ENCODE assay signal across 10 cellular contexts in the genomic region with DNA sequence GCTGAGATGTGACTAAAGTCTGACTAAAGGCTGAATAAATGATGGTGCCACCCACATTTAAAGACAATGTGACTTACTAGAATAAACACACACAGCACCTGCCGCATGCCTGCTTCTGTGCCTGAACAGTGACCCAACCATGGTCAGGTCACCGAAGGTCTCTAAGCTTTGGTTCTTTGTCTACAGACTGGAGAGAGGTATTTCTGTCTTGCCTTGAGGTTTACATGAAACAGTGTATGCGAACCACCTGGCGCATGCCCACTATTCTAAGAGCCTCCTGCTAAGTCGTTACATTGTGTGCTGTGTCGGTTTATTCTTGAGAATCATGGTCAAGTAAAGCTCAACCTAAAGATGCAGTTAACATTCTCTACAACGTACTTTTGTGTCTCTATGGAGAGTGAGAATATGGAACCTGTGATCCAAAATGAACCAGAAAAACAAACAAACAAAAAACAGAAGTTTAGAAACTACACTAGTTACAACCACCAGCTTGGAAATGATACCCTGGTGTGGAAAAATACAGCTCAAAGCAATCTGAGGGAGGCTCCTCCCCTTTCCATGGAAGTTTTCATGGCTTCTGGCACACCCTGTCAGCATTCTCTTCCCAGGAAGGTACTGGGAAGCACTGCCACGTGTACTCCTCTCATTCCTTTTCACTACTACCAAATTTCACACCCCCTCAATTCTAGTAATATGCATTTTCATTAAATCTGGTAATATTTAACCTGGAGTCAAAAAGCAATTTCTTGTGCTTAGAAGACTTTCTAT. TPM values are rescaled to one million over a fixed set of nuclear protein-coding genes. Genes with fewer than 3 reads are reported as not detected.
DNase-seq lines count a peak whose midpoint lies in the region; ATAC-seq and TF ChIP-seq lines count a peak whose summit lies in the region.
"Had no signal": no experiment of that assay in that cellular context is flagged by ENCODE, and none has a peak within 500 bp of the region (broad histone marks: within the 10 kb centered on the region; RNA-seq: fewer than 3 reads in every experiment).

No MANE protein-coding gene starts in this region.

- H4K20me1 ChIP-seq in KMS-11 (ENCODE audit: insufficient read depth) = no peaks in the 10 kb centered on the region

- no peaks in the 10 kb centered on the region for H3K27me3 Mint-ChIP-seq in activated CD4-positive, alpha-beta T cell treated with anti-CD3 and anti-CD28 coated beads for 36 hours
- no peaks in the 10 kb centered on the region for H3K27me3 Mint-ChIP-seq in central memory CD8-positive, alpha-beta T cell
- no peaks in the 10 kb centered on the region for H3K27me3 Mint-ChIP-seq in stimulated activated naive CD8-positive, alpha-beta T cell treated with anti-CD3 and anti-CD28 coated beads, Interleukin-15, amount 100 ng/mL, for 72 hours
- H3K27me3 Mint-ChIP-seq: activated naive CD8-positive, alpha-beta T cell treated with anti-CD3 and anti-CD28 coated beads, Interleukin-2, amount 10 ng/mL, durations not matched to agents 7 days and 5 days had no signal

- intact Hi-C loops in activated CD4-positive, alpha-beta T cell treated with anti-CD3 and anti-CD28 coated beads for 36 hours (cut with DNase I, micrococcal nuclease) = loop anchor here (5.0 kb wide), 6 partner anchors 65 to 775 kb away; a partner anchor contains a TSS

- peaks cover 3% of the 10 kb centered on the region for H3K9me3 Mint-ChIP-seq in activated CD4-positive, alpha-beta T cell treated with anti-CD3 and anti-CD28 coated beads for 36 hours (ENCODE audit: low read depth)
- H3K9me3 Mint-ChIP-seq in central memory CD8-positive, alpha-beta T cell = no peaks in the 10 kb centered on the region
- no peaks in the 10 kb centered on the region for H3K9me3 Mint-ChIP-seq in stimulated activated naive CD8-positive, alpha-beta T cell treated with anti-CD3 and anti-CD28 coated beads, Interleukin-15, amount 100 ng/mL, for 72 hours
- H3K9me3 Mint-ChIP-seq: activated naive CD8-positive, alpha-beta T cell treated with anti-CD3 and anti-CD28 coated beads, Interleukin-2, amount 10 ng/mL, durations not matched to agents 7 days and 5 days had no signal

- H3K79me2 ChIP-seq in KMS-11 (ENCODE audit: insufficient read depth, low read depth) = peaks cover 78% of the 10 kb centered on the region

- no peak overlapping the region for H2AFZ ChIP-seq in KMS-11 (ENCODE audit: low read depth)

- H3K4me3 ChIP-seq in KMS-11 (IDR thresholded peaks at IDR 0.05; ENCODE audit: insufficient read depth, low read depth, low read length) = no peak overlapping the region

- H3K4me2 ChIP-seq in KMS-11 = peak overlapping the region; percentile 92

- peaks cover 97% of the 10 kb centered on the region for H3K4me1 ChIP-seq in KMS-11 (ENCODE audit: low read depth, poor library complexity, severe bottlenecking)

- H3K27ac ChIP-seq in KMS-11 = peak overlapping the region; percentile 90

- peak; percentile 28 for ATAC-seq in activated CD4-positive, alpha-beta T cell treated with anti-CD3 and anti-CD28 coated beads for 36 hours
- no peak for ATAC-seq in central memory CD8-positive, alpha-beta T cell (replicated peaks; ENCODE audit: extremely low read depth, poor library complexity, severe bottlenecking)
- ATAC-seq in stimulated activated naive CD8-positive, alpha-beta T cell treated with anti-CD3 and anti-CD28 coated beads, Interleukin-15, amount 100 ng/mL, for 72 hours = no peak

- peak overlapping the region; percentile 93 for H3K27ac Mint-ChIP-seq in activated CD4-positive, alpha-beta T cell treated with anti-CD3 and anti-CD28 coated beads for 36 hours
- peak overlapping the region; percentile 90 for H3K27ac Mint-ChIP-seq in central memory CD8-positive, alpha-beta T cell (ENCODE audit: low read depth)
- peak overlapping the region; percentile 93 to 97 for H3K27ac Mint-ChIP-seq in stimulated activated naive CD8-positive, alpha-beta T cell treated with anti-CD3 and anti-CD28 coated beads, Interleukin-15, amount 100 ng/mL, for 72 hours

- POLR2A ChIA-PET in activated CD4-positive, alpha-beta T cell treated with anti-CD3 and anti-CD28 coated beads for 36 hours (lab: Charles Lee) = interaction anchor here (0.7 to 5.2 kb wide), 5 partner anchors 9 to 40 kb away, joined by 3 to 67 read pairs (median 25); a partner anchor contains a TSS

- H3K9ac ChIP-seq in KMS-11 = peak overlapping the region; percentile 46

- peak; percentile 59 for DNase-seq in activated CD4-positive, alpha-beta T cell treated with anti-CD3 and anti-CD28 coated beads for 36 hours
- no peak for DNase-seq in activated CD4-positive, alpha-beta T cell treated with anti-CD3 and anti-CD28 coated beads, Interleukin-2, amount 50 U/mL, for 1 hour
- no peak for DNase-seq in central memory CD8-positive, alpha-beta T cell (ENCODE audit: low spot score in 2 of 2)
- no peak for DNase-seq in stimulated activated naive CD8-positive, alpha-beta T cell treated with anti-CD3 and anti-CD28 coated beads, Interleukin-15, amount 100 ng/mL, for 72 hours
- no peak for DNase-seq in HPDE6-E6E7 (ENCODE audit: extremely low spot score)
- DNase-seq in NK-92 treated with Interleukin-12 subunit alpha and Interleukin-12 subunit beta, amount 100 ng/mL, for 24 hours (lab: John Stamatoyannopoulos, UW) = no peak
- no peak for DNase-seq in NCI-H2029 (lab: John Stamatoyannopoulos, UW)
- DNase-seq: activated naive CD8-positive, alpha-beta T cell treated with anti-CD3 and anti-CD28 coated beads, Interleukin-2, amount 10 ng/mL, durations not matched to agents 7 days and 5 days; NCI-H510A had no signal

- H3K36me3 ChIP-seq in KMS-11 (ENCODE audit: insufficient read depth) = no peaks in the 10 kb centered on the region

- H3K36me3 Mint-ChIP-seq in activated CD4-positive, alpha-beta T cell treated with anti-CD3 and anti-CD28 coated beads for 36 hours (ENCODE audit: low read depth) = peaks cover 30% of the 10 kb centered on the region
- peaks cover 10% of the 10 kb centered on the region for H3K36me3 Mint-ChIP-seq in central memory CD8-positive, alpha-beta T cell (ENCODE audit: insufficient read depth)

- CTCF ChIA-PET in activated CD4-positive, alpha-beta T cell treated with anti-CD3 and anti-CD28 coated beads for 36 hours (lab: Charles Lee) = interaction anchor here (0.6 to 2.6 kb wide), 13 partner anchors 7 to 64 kb away, joined by 3 to 13 read pairs (median 4); a partner anchor contains a TSS

- no peak for TF ChIP-seq CTCF in KMS-11 (conservative IDR thresholded peaks at IDR 0.05; ENCODE audit: low read depth, low read length)

- peaks cover 81% of the 10 kb centered on the region for H3K4me1 Mint-ChIP-seq in activated CD4-positive, alpha-beta T cell treated with anti-CD3 and anti-CD28 coated beads for 36 hours
- H3K4me1 Mint-ChIP-seq in central memory CD8-positive, alpha-beta T cell = peaks cover 79% of the 10 kb centered on the region
- peaks cover 82% of the 10 kb centered on the region for H3K4me1 Mint-ChIP-seq in stimulated activated naive CD8-positive, alpha-beta T cell treated with anti-CD3 and anti-CD28 coated beads, Interleukin-15, amount 100 ng/mL, for 72 hours

- no peaks in the 10 kb centered on the region for H3K27me3 ChIP-seq in KMS-11 (ENCODE audit: insufficient read depth, low read depth)

- H3K4me3 Mint-ChIP-seq in activated CD4-positive, alpha-beta T cell treated with anti-CD3 and anti-CD28 coated beads for 36 hours = peak overlapping the region; percentile 37
- H3K4me3 Mint-ChIP-seq in central memory CD8-positive, alpha-beta T cell = peak overlapping the region; percentile 63
- peak overlapping the region; percentile 77 to 81 for H3K4me3 Mint-ChIP-seq in stimulated activated naive CD8-positive, alpha-beta T cell treated with anti-CD3 and anti-CD28 coated beads, Interleukin-15, amount 100 ng/mL, for 72 hours

RNA-seq across cellular contexts. Expression of a gene that starts 40.0 kb away (rescaled TPM):
- 10 to 100 TPM; 63.7 to 64.2 TPM for total RNA-seq in activated CD4-positive, alpha-beta T cell treated with anti-CD3 and anti-CD28 coated beads for 36 hours
